1 cellular context compared by ENCODE assay signal in genomic region chrX:37904833-37905232, GRCh38.
TF ChIP-seq lines count a peak whose summit lies in the region.

No MANE protein-coding gene starts in this region.

TF ChIP-seq in HCT116, 20 proteins besides CTCF, POLR2A, EP300 and RAD21 (continued from another document):
- TF ChIP-seq ZBTB33 (IDR thresholded peaks at IDR 0.05; ENCODE audit: extremely low read depth, insufficient replicate concordance, low read length) (no peak), CEBPB (IDR thresholded peaks at IDR 0.05; ENCODE audit: low read depth) (no peak), ZNF274 (IDR thresholded peaks at IDR 0.05; ENCODE audit: low read depth, low read length) (no peak), EZH2 (IDR thresholded peaks at IDR 0.05) (no peak)
